In genomic region chr12:89353823-89354629, GRCh38 we compare ENCODE assay signal across 1 cellular context.
TF ChIP-seq lines count a peak whose summit lies in the region.

No MANE protein-coding gene starts in this region.

TF ChIP-seq in A549, 52 proteins besides CTCF, POLR2A, EP300 and RAD21 (continued from another document):
- TF ChIP-seq HMGXB4 (CRISPR knock-in tag; IDR thresholded peaks at IDR 0.05; ENCODE audit: borderline replicate concordance): 0 out of 2 replicates have a peak, but pooled peaks have one; percentile 31
- no peak; the same call in 1 of the 2 replicates for TF ChIP-seq MAX (IDR thresholded peaks at IDR 0.05)
- TF ChIP-seq SREBF2 (IDR thresholded peaks at IDR 0.05): no peak
- TF ChIP-seq TP53 (CRISPR knock-in tag; IDR thresholded peaks at IDR 0.05): peak; percentile 68; the same call in 1 of the 2 replicates
- TF ChIP-seq CHD2 (IDR thresholded peaks at IDR 0.05; ENCODE audit: low read length, partially characterized antibody): peak; percentile 42
- no peak for TF ChIP-seq NR3C1 (IDR thresholded peaks at IDR 0.05)
